Comparison of ENCODE assay signal across 9 cellular contexts in genomic region chr13:46655727-46656180, GRCh38.
DNase-seq lines count a peak whose midpoint lies in the region; ATAC-seq and TF ChIP-seq lines count a peak whose summit lies in the region.
"Had no signal": no experiment of that assay in that cellular context is flagged by ENCODE, and none has a peak within 500 bp of the region (broad histone marks: within the 10 kb centered on the region; RNA-seq: fewer than 3 reads in every experiment).

No MANE protein-coding gene starts in this region.

- intact Hi-C loops in sciatic nerve (cut with DNase I), result no loop called here

- no peak for TF ChIP-seq CTCF in GM20000 (IDR thresholded peaks at IDR 0.05; ENCODE audit: extremely low read depth, missing control alignments)

- peak overlapping the region in 1 of 2 donors; percentile 16 for H3K27ac Mint-ChIP-seq in activated naive CD4-positive, alpha-beta T cell treated with anti-CD3 and anti-CD28 coated beads, Interleukin-2, amount 50 U/mL, for 72 hours

- peak; percentile 31 to 39 for ATAC-seq in activated naive CD4-positive, alpha-beta T cell treated with anti-CD3 and anti-CD28 coated beads, Interleukin-2, amount 50 U/mL, for 72 hours
- ATAC-seq in sciatic nerve, result peak; percentile 48

- H3K36me3 Mint-ChIP-seq in activated naive CD4-positive, alpha-beta T cell treated with anti-CD3 and anti-CD28 coated beads, Interleukin-2, amount 50 U/mL, for 72 hours, result peaks cover 0 to 7% of the 10 kb centered on the region in 2 donors

- DNase-seq in EH (ENCODE audit: low read depth), result peak; percentile 50
- no peak for DNase-seq in activated naive CD4-positive, alpha-beta T cell treated with anti-CD3 and anti-CD28 coated beads, Interleukin-2, amount 50 U/mL, for 72 hours (ENCODE audit: low spot score in 2 of 2)
- DNase-seq in iPS DF 19.7 (ENCODE audit: low read depth, low spot score), result peak; percentile 40
- no peak for DNase-seq in sciatic nerve (ENCODE audit: low spot score)
- no peak for DNase-seq in SK-N-DZ (ENCODE audit: low spot score)
- no peak for DNase-seq in Kasumi-1 (lab: John Stamatoyannopoulos, UW)
- no peak for DNase-seq in GM20000 (ENCODE audit: low spot score)
- no peak for DNase-seq in COLO829 (ENCODE audit: low spot score)

- no peaks in the 10 kb centered on the region for H3K9me3 Mint-ChIP-seq in activated naive CD4-positive, alpha-beta T cell treated with anti-CD3 and anti-CD28 coated beads, Interleukin-2, amount 50 U/mL, for 72 hours
- H3K9me3 Mint-ChIP-seq: central memory CD8-positive, alpha-beta T cell had no signal

Comparison
In these comparisons a context has a peak if more than half of its experiments do, and no peak if none do; other contexts are left out.
1. DNase-seq: peak in EH (single experiment) and iPS DF 19.7 (single experiment); none in activated naive CD4-positive, alpha-beta T cell treated with anti-CD3 and anti-CD28 coated beads, Interleukin-2, amount 50 U/mL, for 72 hours (0 of 2), sciatic nerve (single experiment), SK-N-DZ (single experiment), Kasumi-1 (0 of 2), GM20000 (single experiment) and COLO829 (single experiment).